In the genomic region with DNA sequence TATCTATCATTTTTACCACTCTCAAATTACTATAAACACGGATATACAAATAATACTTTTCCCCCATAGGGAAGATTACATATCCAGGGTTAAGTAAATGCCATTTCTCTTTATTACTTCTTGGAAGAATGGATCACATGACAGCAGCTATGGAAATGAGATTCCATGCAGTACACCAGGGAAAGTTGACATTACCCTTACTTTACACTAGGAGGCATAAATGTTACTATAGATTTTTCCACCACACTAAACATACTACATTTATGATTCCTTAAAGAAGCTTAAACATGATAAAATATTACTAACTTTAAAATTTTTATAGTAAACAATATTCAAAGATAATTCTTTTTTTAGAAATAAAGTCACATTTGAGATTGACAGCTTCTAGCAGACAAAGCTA, we compare ENCODE assay signal across 8 cellular contexts.
DNase-seq lines count a peak whose midpoint lies in the region; ATAC-seq and TF ChIP-seq lines count a peak whose summit lies in the region.

No MANE protein-coding gene starts in this region.

- no peak overlapping the region for H3K4me2 ChIP-seq in mesenchymal stem cell (ENCODE audit: low read length, poor library complexity, severe bottlenecking)

- no peak overlapping the region for H2AK5ac ChIP-seq in mesenchymal stem cell (ENCODE audit: low read length, severe bottlenecking)

- CTCF ChIA-PET in GM10248 (lab: Yijun Ruan, JAX), result interaction anchor here (1.0 to 1.1 kb wide), 2 partner anchors 11 to 16 kb away, joined by 3 read pairs; no protein-coding TSS in a partner anchor

- H3K4me3 ChIP-seq in mesenchymal stem cell (ENCODE audit: insufficient read depth in 1 of 2, low read depth in 1 of 2, low read length in 2 of 2) (no peak overlapping the region), right atrium auricular region (no peak overlapping the region)

- H4K8ac ChIP-seq in mesenchymal stem cell (ENCODE audit: low read length), result no peak overlapping the region

- DNase-seq in GM10248 (ENCODE audit: extremely low spot score) (peak; percentile 14), amniotic epithelial cell (ENCODE audit: low read depth) (peak; percentile 65), mesenchymal stem cell (peak; percentile 60), caudate nucleus (lab: John Stamatoyannopoulos, UW) (no peak), right atrium auricular region (ENCODE audit: low spot score) (no peak), midbrain (lab: John Stamatoyannopoulos, UW) (no peak)
- DNase-seq in activated CD8-positive, alpha-beta memory T cell treated with anti-CD3 and anti-CD28 coated beads, Interleukin-2, amount 50 U/mL, for 4 hours, result no peak

- no peak overlapping the region for H3K14ac ChIP-seq in mesenchymal stem cell (ENCODE audit: low read length in 2 of 2)

- no peak overlapping the region for H4K91ac ChIP-seq in mesenchymal stem cell (ENCODE audit: low read length)

- H3K18ac ChIP-seq in mesenchymal stem cell (ENCODE audit: low read depth in 1 of 2, low read length in 2 of 2), result no peak overlapping the region

- H3K9ac ChIP-seq in mesenchymal stem cell (ENCODE audit: low read length), result no peak overlapping the region

- TF ChIP-seq CTCF in GM10248 (IDR thresholded peaks at IDR 0.05; ENCODE audit: control extremely low read depth, extremely low read depth, low read depth, missing control alignments), result peak; percentile 1
- TF ChIP-seq CTCF in right atrium auricular region (IDR thresholded peaks at IDR 0.05), result peak in 1 of 2 donors; percentile 42

- H2AFZ ChIP-seq in mesenchymal stem cell (ENCODE audit: low read depth, low read length), result no peak overlapping the region

- no peak overlapping the region for H3K23ac ChIP-seq in mesenchymal stem cell (ENCODE audit: low read length in 2 of 2)

- no peak overlapping the region for H3K4ac ChIP-seq in mesenchymal stem cell (ENCODE audit: low read depth in 1 of 2, low read length in 2 of 2)

- no peak overlapping the region for H2BK5ac ChIP-seq in mesenchymal stem cell (ENCODE audit: low read depth, low read length, poor library complexity, severe bottlenecking)

- H3K9me3 ChIP-seq in mesenchymal stem cell (ENCODE audit: control insufficient read depth, low read length) (no peaks in the 10 kb centered on the region), right atrium auricular region (no peaks in the 10 kb centered on the region)

- POLR2A ChIA-PET in GM10248 (lab: Yijun Ruan, JAX), result no interaction called here

- H3K4me1 ChIP-seq in mesenchymal stem cell (ENCODE audit: control insufficient read depth, insufficient read depth, low read depth, low read length) (no peaks in the 10 kb centered on the region), right atrium auricular region (no peaks in the 10 kb centered on the region)

- no peak overlapping the region for H2BK120ac ChIP-seq in mesenchymal stem cell (ENCODE audit: low read depth, low read length)

- WGBS in mesenchymal stem cell, result 80% methylated on average over 1 of the region's 1 CpG

- H2BK12ac ChIP-seq in mesenchymal stem cell (ENCODE audit: low read length in 2 of 2), result no peak overlapping the region

- no peaks in the 10 kb centered on the region for H3K79me1 ChIP-seq in mesenchymal stem cell (replicated peaks; ENCODE audit: low read length, poor library complexity, severe bottlenecking)

- peak; percentile 53 for ATAC-seq in HG03571 (IDR thresholded peaks at IDR 0.05; ENCODE audit: unreplicated experiment)

- H2BK15ac ChIP-seq in mesenchymal stem cell (ENCODE audit: low read depth, poor library complexity, severe bottlenecking), result no peak overlapping the region

- H3K36me3 ChIP-seq in mesenchymal stem cell (ENCODE audit: control insufficient read depth in 1 of 2, insufficient read depth in 2 of 2, low read depth in 1 of 2, low read length in 2 of 2), result no peaks in the 10 kb centered on the region
- H3K36me3 ChIP-seq in right atrium auricular region, result no peaks in the 10 kb centered on the region

- H3K27me3 ChIP-seq in mesenchymal stem cell (ENCODE audit: control insufficient read depth in 1 of 2, insufficient read depth in 1 of 2, low read length in 2 of 2) (no peaks in the 10 kb centered on the region), right atrium auricular region (no peaks in the 10 kb centered on the region)

- no peak overlapping the region for H3K27ac ChIP-seq in mesenchymal stem cell (ENCODE audit: low read length, poor library complexity, severe bottlenecking)
- no peak overlapping the region for H3K27ac ChIP-seq in caudate nucleus (ENCODE audit: low read depth, low read length)
- no peak overlapping the region for H3K27ac ChIP-seq in right atrium auricular region

Comparison
In these comparisons a context has a peak if more than half of its experiments do, and no peak if none do; other contexts are left out.
1. DNase-seq: peak in GM10248 (single experiment), amniotic epithelial cell (single experiment) and mesenchymal stem cell (single experiment); none in activated CD8-positive, alpha-beta memory T cell treated with anti-CD3 and anti-CD28 coated beads, Interleukin-2, amount 50 U/mL, for 4 hours (single experiment), caudate nucleus (0 of 61), right atrium auricular region (single experiment) and midbrain (single experiment).